Comparison of ENCODE assay signal across 10 cellular contexts in the genomic region with DNA sequence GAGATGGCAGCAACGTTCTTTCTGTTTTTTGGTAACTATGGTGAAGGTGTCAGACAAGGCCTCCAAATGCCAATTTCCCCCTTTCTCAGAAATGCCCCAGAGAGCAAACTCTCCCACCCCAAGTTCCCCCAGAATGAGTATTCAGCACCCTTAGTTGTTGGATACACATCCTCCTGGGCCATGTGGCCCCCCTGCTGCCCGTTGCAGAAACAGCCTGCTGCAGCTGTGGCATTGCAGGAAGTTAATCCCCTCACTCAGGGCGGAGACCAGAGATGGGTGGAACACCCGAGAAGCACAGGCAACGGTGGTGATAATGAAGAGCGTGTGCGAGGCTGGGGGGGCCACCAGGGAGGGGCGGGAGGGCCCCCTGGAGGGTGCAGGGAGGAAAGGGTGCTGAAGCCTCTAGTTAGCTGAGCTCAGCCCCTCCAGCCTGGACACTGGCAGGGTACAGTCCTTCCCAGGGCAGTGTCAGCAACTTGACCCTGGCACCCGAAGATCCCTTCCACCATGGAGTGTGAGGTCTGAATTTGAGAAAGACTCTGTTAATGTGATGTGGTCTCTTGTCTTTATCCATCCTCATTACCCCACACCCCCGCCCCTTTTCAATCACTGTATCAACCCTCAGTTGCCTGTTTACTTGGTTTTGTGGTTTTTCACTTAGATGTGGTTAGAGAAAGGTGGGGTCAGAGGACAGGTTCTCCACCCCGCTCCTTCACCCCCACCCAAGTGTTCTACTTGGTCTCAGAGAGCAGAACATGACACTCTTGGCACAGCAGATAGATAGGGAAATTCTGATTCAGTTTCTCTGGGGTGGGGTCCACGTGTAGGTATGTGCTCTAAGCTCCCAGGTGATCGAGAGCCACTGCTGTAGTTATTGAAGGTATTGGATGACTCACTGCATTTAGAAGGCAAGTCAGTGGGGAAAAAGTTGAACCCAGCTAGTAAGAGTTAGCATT.
A peak's percentile ranks its signal among the peaks of the same experiment; 100 is the strongest.
DNase-seq lines count a peak whose midpoint lies in the region; ATAC-seq and TF ChIP-seq lines count a peak whose summit lies in the region.
"Had no signal": no experiment of that assay in that cellular context is flagged by ENCODE, and none has a peak within 500 bp of the region (broad histone marks: within the 10 kb centered on the region; RNA-seq: fewer than 3 reads in every experiment).

No MANE protein-coding gene starts in this region.

- CTCF ChIA-PET in PC-3 (lab: Charles Lee): no interaction called here
- CTCF ChIA-PET in activated CD8-positive, alpha-beta T cell treated with anti-CD3 and anti-CD28 coated beads for 36 hours (lab: Charles Lee): no interaction called here

- BruUV-seq in PC-3 (replicated peaks; lab: Mats Ljungman, UMichigan): no TSS peak

- no peaks in the 10 kb centered on the region for H3K9me2 ChIP-seq in PC-3 (replicated peaks; ENCODE audit: low read length)
- H3K9me2 ChIP-seq in Karpas-422 (replicated peaks; ENCODE audit: insufficient read depth, low read length): no peaks in the 10 kb centered on the region

- peaks cover 52% of the 10 kb centered on the region for H3K4me1 ChIP-seq in PC-3 (ENCODE audit: insufficient read depth, low read length)
- no peaks in the 10 kb centered on the region for H3K4me1 ChIP-seq in Karpas-422 (ENCODE audit: low read length)

- H3K36me3 Mint-ChIP-seq in activated CD8-positive, alpha-beta T cell treated with anti-CD3 and anti-CD28 coated beads for 36 hours (ENCODE audit: low read depth): peaks cover 3% of the 10 kb centered on the region

- peaks cover 71% of the 10 kb centered on the region for H3K4me1 Mint-ChIP-seq in activated CD8-positive, alpha-beta T cell treated with anti-CD3 and anti-CD28 coated beads for 36 hours (ENCODE audit: low read depth)

- DNase-seq in PC-3 (peak; percentile 79), GM13977 (ENCODE audit: low spot score) (no peak), Karpas-422 (no peak)
- DNase-seq in activated CD8-positive, alpha-beta T cell treated with anti-CD3 and anti-CD28 coated beads for 36 hours: peak; percentile 71
- DNase-seq in effector CD4-positive, alpha-beta T cell: peak; percentile 43
- DNase-seq in stimulated activated CD8-positive, alpha-beta memory T cell treated with anti-CD3 and anti-CD28 coated beads, Interleukin-4, amount 100 ng/mL, for 24 hours (ENCODE audit: low read depth): peak; percentile 15
- DNase-seq: retina had no signal

- H3K9me3 Mint-ChIP-seq in activated CD8-positive, alpha-beta T cell treated with anti-CD3 and anti-CD28 coated beads for 36 hours: peaks cover 7% of the 10 kb centered on the region

- H3K27ac ChIP-seq in PC-3 (ENCODE audit: low read length) (peak overlapping the region; percentile 59), Karpas-422 (ENCODE audit: low read length) (no peak overlapping the region)
- H3K27ac ChIP-seq: cardiac muscle cell had no signal

- H3K36me3 ChIP-seq in PC-3 (ENCODE audit: low read depth, low read length) (no peaks in the 10 kb centered on the region), Karpas-422 (ENCODE audit: insufficient read depth, low read length) (no peaks in the 10 kb centered on the region)
- H3K36me3 ChIP-seq: cardiac muscle cell had no signal

- TF ChIP-seq CTCF in PC-3 (conservative IDR thresholded peaks at IDR 0.05; ENCODE audit: low read depth, low read length) (no peak), GM13977 (IDR thresholded peaks at IDR 0.05; ENCODE audit: extremely low read depth, insufficient read depth, missing control alignments) (no peak)
- peak; percentile 18 for TF ChIP-seq CTCF in activated CD8-positive, alpha-beta T cell treated with anti-CD3 and anti-CD28 coated beads for 36 hours (IDR thresholded peaks at IDR 0.05)

- H4K20me1 ChIP-seq in PC-3 (ENCODE audit: low read length): no peaks in the 10 kb centered on the region
- no peaks in the 10 kb centered on the region for H4K20me1 ChIP-seq in Karpas-422 (ENCODE audit: insufficient read depth, low read depth, low read length)

- in situ Hi-C loops in GM13977 (cut with MboI; ENCODE audit: low pct_unique_long_range_greater_than_20kb, low sequenced_read_pairs, unreplicated experiment): no loop called here

- intact Hi-C loops in PC-3 (cut with micrococcal nuclease): no loop called here
- intact Hi-C loops in activated CD8-positive, alpha-beta T cell treated with anti-CD3 and anti-CD28 coated beads for 36 hours (cut with micrococcal nuclease): no loop called here

- H3K9me3 ChIP-seq in PC-3 (ENCODE audit: low read length) (no peaks in the 10 kb centered on the region), Karpas-422 (ENCODE audit: low read length) (no peaks in the 10 kb centered on the region)

- no peak for ATAC-seq in PC-3
- peak; percentile 73 for ATAC-seq in activated CD8-positive, alpha-beta T cell treated with anti-CD3 and anti-CD28 coated beads for 36 hours
- no peak for ATAC-seq in HG02588 (IDR thresholded peaks at IDR 0.05; ENCODE audit: unreplicated experiment)
- ATAC-seq in GM21390 (IDR thresholded peaks at IDR 0.05; ENCODE audit: unreplicated experiment): no peak

- peak overlapping the region; percentile 18; the same call in 1 of the 2 replicates for H3K4me2 ChIP-seq in PC-3 (ENCODE audit: low read length)
- no peak overlapping the region for H3K4me2 ChIP-seq in Karpas-422 (ENCODE audit: low read depth, low read length, poor library complexity, severe bottlenecking)

- H3K27me3 Mint-ChIP-seq in activated CD8-positive, alpha-beta T cell treated with anti-CD3 and anti-CD28 coated beads for 36 hours: no peaks in the 10 kb centered on the region

- no peaks in the 10 kb centered on the region for H3F3A ChIP-seq in PC-3 (ENCODE audit: low read length, unreplicated experiment)

- H3K9ac ChIP-seq in PC-3 (ENCODE audit: low read length) (peak overlapping the region; percentile 1; the same call in 1 of the 2 replicates), Karpas-422 (ENCODE audit: low read length) (no peak overlapping the region)

- H3K4me3 ChIP-seq in PC-3 (ENCODE audit: low read length) (no peak overlapping the region), Karpas-422 (ENCODE audit: low read length) (no peak overlapping the region)
- H3K4me3 ChIP-seq: cardiac muscle cell had no signal

- H3K79me2 ChIP-seq in PC-3 (ENCODE audit: low read length) (no peaks in the 10 kb centered on the region), Karpas-422 (ENCODE audit: low read length) (no peaks in the 10 kb centered on the region)

- H3K27ac Mint-ChIP-seq in activated CD8-positive, alpha-beta T cell treated with anti-CD3 and anti-CD28 coated beads for 36 hours: peak overlapping the region; percentile 81

- no peak overlapping the region for H2AFZ ChIP-seq in PC-3 (ENCODE audit: low read length)
- H2AFZ ChIP-seq in Karpas-422 (ENCODE audit: low read length): no peak overlapping the region

- POLR2A ChIA-PET in PC-3 (lab: Charles Lee; ENCODE audit: unreplicated experiment): no interaction called here
- POLR2A ChIA-PET in activated CD8-positive, alpha-beta T cell treated with anti-CD3 and anti-CD28 coated beads for 36 hours (lab: Charles Lee): interaction anchor here (0.9 to 1.1 kb wide), 3 partner anchors 20 to 120 kb away, joined by 3 to 4 read pairs (median 3); no protein-coding TSS in a partner anchor

- H3K4me3 Mint-ChIP-seq in activated CD8-positive, alpha-beta T cell treated with anti-CD3 and anti-CD28 coated beads for 36 hours: peak overlapping the region; percentile 32

- H3K27me3 ChIP-seq in PC-3 (ENCODE audit: low read length): no peaks in the 10 kb centered on the region
- H3K27me3 ChIP-seq in Karpas-422 (ENCODE audit: low read length): no peaks in the 10 kb centered on the region
- H3K27me3 ChIP-seq: cardiac muscle cell had no signal

Comparison
In these comparisons a context has a peak if more than half of its experiments do, and no peak if none do; other contexts are left out.
1. DNase-seq: peak in PC-3 (single experiment), activated CD8-positive, alpha-beta T cell treated with anti-CD3 and anti-CD28 coated beads for 36 hours (single experiment), effector CD4-positive, alpha-beta T cell (single experiment) and stimulated activated CD8-positive, alpha-beta memory T cell treated with anti-CD3 and anti-CD28 coated beads, Interleukin-4, amount 100 ng/mL, for 24 hours (single experiment); none in GM13977 (single experiment) and Karpas-422 (single experiment).